Comparison of ENCODE assay signal across 34 cellular contexts in genomic region chr7:119465798-119466305, GRCh38.
"Had no signal": no experiment of that assay in that cellular context is flagged by ENCODE, and none has a peak within 500 bp of the region (broad histone marks: within the 10 kb centered on the region; RNA-seq: fewer than 3 reads in every experiment).

No MANE protein-coding gene starts in this region.

- H3K27me3 ChIP-seq: adrenal gland, cardiac muscle cell had no signal

- H3K4me3 ChIP-seq: adrenal gland, cardiac muscle cell had no signal

- H3K9me3 ChIP-seq: adrenal gland had no signal

- FAIRE-seq: astrocyte, bronchial epithelial cell, TTC549 had no signal

- H3K27ac ChIP-seq: adrenal gland, cardiac muscle cell, VCaP had no signal

- H3K4me1 ChIP-seq: adrenal gland had no signal

- H3K36me3 ChIP-seq: adrenal gland, cardiac muscle cell had no signal

- DNase-seq: activated B cell treated with CpG ODN at 0.5 μM for 24 hours; activated CD4-positive, alpha-beta memory T cell treated with anti-CD3 and anti-CD28 coated beads for 36 hours; activated CD4-positive, alpha-beta T cell treated with anti-CD3 and anti-CD28 coated beads for 4 hours; activated CD4-positive, alpha-beta T cell treated with anti-CD3 and anti-CD28 coated beads, Interleukin-2, amount 10 ng/mL, durations not matched to agents 24 days and 14 days; activated CD4-positive, alpha-beta T cell treated with anti-CD3 and anti-CD28 coated beads, Interleukin-2, amount 50 U/mL, for 1 hour; activated CD4-positive, alpha-beta T cell treated with anti-CD3 and anti-CD28 coated beads, Interleukin-2, amount 50 U/mL, for 4 hours; activated CD4-positive, CD25-positive, alpha-beta regulatory T cell treated with anti-CD3 and anti-CD28 coated beads, Interleukin-2, amount 50 U/mL, for 72 hours; activated CD8-positive, alpha-beta memory T cell treated with anti-CD3 and anti-CD28 coated beads, Interleukin-2, amount 50 U/mL, for 4 hours; activated CD8-positive, alpha-beta T cell treated with anti-CD3 and anti-CD28 coated beads for 36 hours; activated effector memory CD4-positive, alpha-beta T cell treated with anti-CD3 and anti-CD28 coated beads, Interleukin-2, amount 50 U/mL, for 16 hours; activated gamma-delta T cell treated with Interleukin-2 at 50 U/mL for 16 hours; activated naive CD4-positive, alpha-beta T cell; activated naive CD4-positive, alpha-beta T cell treated with anti-CD3 and anti-CD28 coated beads for 36 hours; activated naive CD4-positive, alpha-beta T cell treated with anti-CD3 and anti-CD28 coated beads, Interleukin-2, amount 50 U/mL, for 16 hours; activated naive CD8-positive, alpha-beta T cell treated with anti-CD3 and anti-CD28 coated beads for 36 hours; activated T-cell treated with anti-CD3 and anti-CD28 coated beads for 4 hours; activated T-cell treated with anti-CD3 and anti-CD28 coated beads, Interleukin-2, amount 50 U/mL, for 1 hour; activated T-cell treated with anti-CD3 and anti-CD28 coated beads, Interleukin-2, amount 50 U/mL, for 4 hours; activated T-cell treated with anti-CD3 and anti-CD28 coated beads, Interleukin-2, amount 50 U/mL, for 72 hours; adrenal gland; amniotic stem cell; aorta; caudate nucleus; cerebellar nuclear complex; T-helper 1 cell; T-helper 2 cell; T-helper 9 cell had no signal

- ATAC-seq: activated CD8-positive, alpha-beta T cell treated with anti-CD3 and anti-CD28 coated beads for 36 hours; activated naive CD4-positive, alpha-beta T cell treated with anti-CD3 and anti-CD28 coated beads, Interleukin-2, amount 50 U/mL, for 72 hours; activated T-cell treated with anti-CD3 and anti-CD28 coated beads, Interleukin-2, amount 50 U/mL, for 4 hours; activated T-cell treated with anti-CD3 and anti-CD28 coated beads, Interleukin-2, amount 50 U/mL, for 72 hours; activated T-helper 17 cell treated with anti-CD3 and anti-CD28 coated beads, Interleukin-2, amount 50 U/mL, for 72 hours had no signal
